Comparison of ENCODE assay signal across 8 cellular contexts in the genomic region with DNA sequence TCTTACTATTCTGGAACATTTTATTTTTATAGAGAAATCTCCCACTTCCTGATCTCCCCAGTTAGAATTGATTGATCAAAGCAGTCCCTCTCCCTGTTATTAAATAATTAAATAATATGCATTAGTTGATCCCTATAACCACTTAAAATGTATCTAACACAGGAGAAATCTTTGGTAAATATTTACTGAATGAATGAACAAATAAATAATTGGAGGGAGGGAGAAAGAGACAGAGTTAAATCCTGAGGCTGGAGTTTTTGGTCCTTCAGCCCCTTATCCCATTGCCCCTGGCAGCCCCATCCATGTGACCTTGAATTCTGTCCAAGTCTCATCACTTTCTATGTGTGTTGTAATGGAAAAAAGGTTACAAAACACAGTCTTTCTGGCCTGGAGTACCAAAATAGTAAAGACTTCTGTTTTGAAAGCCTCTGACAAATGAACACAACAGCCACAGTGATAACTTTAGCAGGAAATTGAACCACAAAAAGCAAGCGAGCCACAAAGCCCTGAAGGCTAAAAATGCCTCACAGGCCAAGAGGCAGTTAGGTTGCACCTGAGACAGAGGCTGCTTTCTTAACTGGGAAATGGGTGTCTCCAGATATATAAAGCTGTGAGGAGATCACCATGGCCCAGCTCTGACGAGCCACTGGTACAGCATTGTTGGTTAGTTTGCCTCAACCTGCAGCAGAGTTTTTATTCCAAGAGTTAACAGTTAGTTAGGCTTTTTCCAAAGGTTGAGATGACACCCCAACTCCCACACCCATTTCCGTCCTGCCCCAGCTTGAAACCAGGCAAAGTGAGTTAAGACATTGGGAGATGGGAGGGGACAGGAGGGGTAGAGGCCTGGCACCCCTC. TPM values are rescaled to one million over a fixed set of nuclear protein-coding genes. Genes with fewer than 3 reads are reported as not detected.
A peak's percentile ranks its signal among the peaks of the same experiment; 100 is the strongest.
DNase-seq lines count a peak whose midpoint lies in the region; ATAC-seq and TF ChIP-seq lines count a peak whose summit lies in the region.

No MANE protein-coding gene starts in this region.

- peaks cover 98% of the 10 kb centered on the region for H3K4me1 Mint-ChIP-seq in CD8-positive, alpha-beta T cell (ENCODE audit: low read depth)
- peaks cover 93% of the 10 kb centered on the region for H3K4me1 Mint-ChIP-seq in activated B cell treated with CpG ODN at 0.5 μM for 24 hours

- H3K27me3 Mint-ChIP-seq in CD8-positive, alpha-beta T cell (ENCODE audit: low read depth) = peaks cover 2% of the 10 kb centered on the region
- no peaks in the 10 kb centered on the region for H3K27me3 Mint-ChIP-seq in activated B cell treated with CpG ODN at 0.5 μM for 24 hours

- H3K9me3 Mint-ChIP-seq in CD8-positive, alpha-beta T cell = no peaks in the 10 kb centered on the region
- H3K9me3 Mint-ChIP-seq in activated B cell treated with CpG ODN at 0.5 μM for 24 hours = no peaks in the 10 kb centered on the region

- TF ChIP-seq CTCF in CD8-positive, alpha-beta T cell (IDR thresholded peaks at IDR 0.05) = no peak
- TF ChIP-seq CTCF in activated B cell treated with CpG ODN at 0.5 μM for 24 hours (IDR thresholded peaks at IDR 0.05) (no peak), liver (IDR thresholded peaks at IDR 0.05; ENCODE audit: low read depth, low read length, missing input control) (no peak)

- H3K36me3 ChIP-seq in CD8-positive, alpha-beta T cell (ENCODE audit: insufficient read depth, low read length) = no peaks in the 10 kb centered on the region
- H3K36me3 ChIP-seq in liver (ENCODE audit: control insufficient read depth in 4 of 4, insufficient read depth in 3 of 4, low read depth in 1 of 4, low read length in 3 of 4) = no peaks in the 10 kb centered on the region

- H3K27ac Mint-ChIP-seq in CD8-positive, alpha-beta T cell = peak overlapping the region; percentile 92
- H3K27ac Mint-ChIP-seq in activated B cell treated with CpG ODN at 0.5 μM for 24 hours = peak overlapping the region; percentile 62

- no peak overlapping the region for H3K9ac ChIP-seq in liver (ENCODE audit: low read depth in 1 of 2, low read length in 2 of 2)

- intact Hi-C loops in CD8-positive, alpha-beta T cell (cut with DNase I, micrococcal nuclease) = loop anchor here in 1 of 2 experiments (1.0 to 5.0 kb wide), 3 partner anchors 9 to 131 kb away; partner anchors contain the start of gene SNX14
- intact Hi-C loops in activated B cell treated with CpG ODN at 0.5 μM for 24 hours (cut with micrococcal nuclease) = loop anchor here (1.0 to 10.0 kb wide), 2 partner anchors 11 to 1236 kb away; partner anchors contain the start of genes CEP162 and NT5E

- 52% methylated on average over 3 of the region's 3 CpGs for WGBS in liver

- DNase-seq in CD8-positive, alpha-beta T cell = peak in 5 of 7 experiments; percentile 26 to 75 (median 54)
- no peak for DNase-seq in activated B cell treated with CpG ODN at 0.5 μM for 24 hours
- DNase-seq in inferior parietal cortex (ENCODE audit: extremely low spot score) = no peak
- DNase-seq in AG08396 (ENCODE audit: low spot score) = no peak
- DNase-seq in DMS53 (lab: John Stamatoyannopoulos, UW) = no peak

- H3K27me3 ChIP-seq in CD8-positive, alpha-beta T cell (ENCODE audit: insufficient read depth, low read length) = no peaks in the 10 kb centered on the region
- H3K27me3 ChIP-seq in liver (ENCODE audit: control insufficient read depth in 4 of 4, insufficient read depth in 4 of 4, low read length in 3 of 4) = no peaks in the 10 kb centered on the region

- POLR2A ChIA-PET in CD8-positive, alpha-beta T cell (lab: Charles Lee) = interaction anchor here (0.9 to 4.5 kb wide), 5 partner anchors 10 to 217 kb away, joined by 3 to 69 read pairs (median 3); partner anchors contain the start of gene NT5E
- POLR2A ChIA-PET in activated B cell treated with CpG ODN at 0.5 μM for 24 hours (lab: Charles Lee) = interaction anchor here (1.0 to 4.2 kb wide), 5 partner anchors 9 to 217 kb away, joined by 3 to 25 read pairs (median 8); partner anchors contain the start of gene NT5E

- peak overlapping the region; percentile 70 for H3K4me3 Mint-ChIP-seq in CD8-positive, alpha-beta T cell
- H3K4me3 Mint-ChIP-seq in activated B cell treated with CpG ODN at 0.5 μM for 24 hours = peak overlapping the region; percentile 12

- H3K4me3 ChIP-seq in CD8-positive, alpha-beta T cell (ENCODE audit: low read depth, low read length) = peak overlapping the region; percentile 0
- H3K4me3 ChIP-seq in liver (ENCODE audit: low read depth in 1 of 3, low read length in 3 of 3) = no peak overlapping the region

- H3K9me3 ChIP-seq in CD8-positive, alpha-beta T cell (ENCODE audit: low read length) = no peaks in the 10 kb centered on the region
- H3K9me3 ChIP-seq in liver (ENCODE audit: control insufficient read depth in 4 of 4, low read length in 3 of 4) = no peaks in the 10 kb centered on the region

- CTCF ChIA-PET in CD8-positive, alpha-beta T cell (lab: Charles Lee) = interaction anchor here (0.7 to 8.3 kb wide), 8 partner anchors 11 to 109 kb away, joined by 3 to 74 read pairs (median 4); partner anchors contain the start of gene NT5E
- CTCF ChIA-PET in activated B cell treated with CpG ODN at 0.5 μM for 24 hours (lab: Charles Lee) = interaction anchor here (3.1 to 6.3 kb wide), 2 partner anchors 11 to 22 kb away, joined by 9 to 23 read pairs; partner anchors contain the start of gene NT5E

- peak in 1 of 2 donors; percentile 64 for TF ChIP-seq RAD21 in liver (IDR thresholded peaks at IDR 0.05)

- H3K27ac ChIP-seq in CD8-positive, alpha-beta T cell (ENCODE audit: low read depth, low read length) = peak overlapping the region; percentile 22
- peak overlapping the region; percentile 75 to 78 for H3K27ac ChIP-seq in liver (ENCODE audit: low read depth in 1 of 2, low read length in 2 of 2)

- peaks cover 4% of the 10 kb centered on the region for H3K36me3 Mint-ChIP-seq in CD8-positive, alpha-beta T cell
- H3K36me3 Mint-ChIP-seq in activated B cell treated with CpG ODN at 0.5 μM for 24 hours (ENCODE audit: low read depth) = no peaks in the 10 kb centered on the region

- H3K4me1 ChIP-seq in CD8-positive, alpha-beta T cell (ENCODE audit: insufficient read depth, low read length) = peaks cover 100% of the 10 kb centered on the region
- peaks cover 12 to 62% (median 42%) of the 10 kb centered on the region in 4 donors for H3K4me1 ChIP-seq in liver (ENCODE audit: control insufficient read depth in 4 of 4, insufficient read depth in 4 of 4, low read length in 3 of 4)

- ATAC-seq in CD8-positive, alpha-beta T cell = peak; percentile 64
- peak; percentile 85 for ATAC-seq in GM19351 (IDR thresholded peaks at IDR 0.05; ENCODE audit: unreplicated experiment)
- peak; percentile 74 for ATAC-seq in HG03342 (IDR thresholded peaks at IDR 0.05; ENCODE audit: unreplicated experiment)
- ATAC-seq in activated B cell treated with CpG ODN at 0.5 μM for 24 hours (ENCODE audit: low read depth) = peak; percentile 47

TF ChIP-seq in liver, 16 proteins besides CTCF, POLR2A, EP300 and RAD21 (continues in another document):
- TF ChIP-seq FOXA1 (IDR thresholded peaks at IDR 0.05) (no peak), SP1 (IDR thresholded peaks at IDR 0.05) (peak; percentile 50), MAX (IDR thresholded peaks at IDR 0.05) (peak; percentile 72), HNF4G (IDR thresholded peaks at IDR 0.05) (no peak), ZBTB33 (IDR thresholded peaks at IDR 0.05) (no peak), TAF1 (conservative IDR thresholded peaks at IDR 0.05) (no peak), GABPA (IDR thresholded peaks at IDR 0.05 in 1 of 2, conservative IDR thresholded peaks at IDR 0.05 in 1 of 2) (peak in 1 of 2 donors; percentile 6), NR2F2 (IDR thresholded peaks at IDR 0.05) (peak; percentile 67), ATF3 (IDR thresholded peaks at IDR 0.05) (no peak)

RNA-seq across cellular contexts. Expression of gene NT5E, which starts 11.3 kb away (rescaled TPM):
- total RNA-seq in CD8-positive, alpha-beta T cell = 10 to 100 TPM; 12.7 to 13.0 TPM
- total RNA-seq in activated B cell treated with CpG ODN at 0.5 μM for 24 hours (5.8 and 6.6 TPM in 2 replicates), liver (10 to 100 TPM; 43.1 to 51.5 TPM)
- polyA plus RNA-seq in liver = 10 to 100 TPM; 13.5 to 25.1 TPM

Comparison
In these comparisons a context has a peak if more than half of its experiments do, and no peak if none do; other contexts are left out.
1. DNase-seq: peak in CD8-positive, alpha-beta T cell (5 of 7); none in activated B cell treated with CpG ODN at 0.5 μM for 24 hours (single experiment), inferior parietal cortex (single experiment), AG08396 (single experiment) and DMS53 (single experiment).
2. Peak in every context shown above with its lines, with median percentiles within 50 percentile points of each other: ATAC-seq.